ENCODE assay signal across 8 cellular contexts in the genomic region with DNA sequence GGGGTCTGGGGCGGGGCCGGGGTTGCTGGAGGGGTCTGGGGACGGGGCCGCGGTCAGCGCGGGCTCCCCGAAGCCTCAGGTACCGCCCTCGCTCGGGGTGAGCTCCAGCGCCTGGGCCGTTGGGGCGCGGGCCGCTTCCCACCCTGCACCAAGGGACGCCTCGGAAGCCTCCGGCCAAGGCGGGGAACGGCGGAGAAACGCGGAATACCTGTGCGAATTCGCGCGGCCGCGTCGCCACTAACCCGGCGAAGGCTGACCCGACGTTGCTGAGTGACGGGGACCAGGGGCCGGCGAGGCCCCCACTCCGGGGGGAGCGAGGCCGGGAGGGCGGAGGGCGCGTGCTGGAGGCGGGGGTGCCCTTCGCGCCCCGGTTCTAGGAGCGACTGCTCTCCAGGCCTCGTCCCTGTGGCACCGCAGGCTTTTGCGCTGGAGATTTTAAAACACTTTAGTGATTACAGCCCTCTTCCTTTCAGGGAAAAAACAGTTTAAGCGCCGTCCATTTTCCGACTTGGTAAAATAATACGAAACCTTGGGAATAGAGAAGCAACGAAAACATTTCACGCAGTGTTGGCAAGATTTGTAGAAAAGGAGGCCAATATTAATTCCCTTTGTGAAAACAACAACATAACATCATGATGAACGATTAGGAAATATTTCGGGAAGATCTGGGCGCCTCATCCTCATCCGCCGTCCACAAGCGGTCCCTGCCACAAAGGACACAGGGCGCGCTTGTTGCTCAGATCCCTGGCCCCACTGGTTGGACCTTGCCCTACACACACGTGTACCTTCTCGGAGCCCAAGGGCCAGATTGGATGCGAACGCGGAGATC.
DNase-seq lines count a peak whose midpoint lies in the region; ATAC-seq and TF ChIP-seq lines count a peak whose summit lies in the region.

No MANE protein-coding gene starts in this region.

- no peaks in the 10 kb centered on the region for H3K36me3 ChIP-seq in mucosa of stomach (ENCODE audit: control insufficient read depth, insufficient read depth, low read length)

- H3K9ac ChIP-seq in mucosa of stomach (ENCODE audit: low read length): peak overlapping the region; percentile 28

- no peak for ATAC-seq in HG03432 (IDR thresholded peaks at IDR 0.05; ENCODE audit: unreplicated experiment)

- no peaks in the 10 kb centered on the region for H3K9me3 ChIP-seq in mucosa of stomach (ENCODE audit: control insufficient read depth, low read length)

- peak overlapping the region; percentile 75 for H3K4me3 ChIP-seq in coronary artery
- H3K4me3 ChIP-seq in mucosa of stomach (ENCODE audit: low read length): no peak overlapping the region

- peaks cover 49% of the 10 kb centered on the region for H3K27me3 ChIP-seq in mucosa of stomach (ENCODE audit: control insufficient read depth, insufficient read depth, low read length)

- DNase-seq in EL (peak; percentile 22), NCI-H1930 (lab: John Stamatoyannopoulos, UW) (peak; percentile 62 to 68), coronary artery (ENCODE audit: low spot score) (no peak), GM03348 (ENCODE audit: low spot score) (no peak), NCI-H526 treated with DMSO at 0.1 percent for 48 hours (lab: John Stamatoyannopoulos, UW) (no peak)
- DNase-seq in activated CD4-positive, CD25-positive, alpha-beta regulatory T cell treated with anti-CD3 and anti-CD28 coated beads, Interleukin-2, amount 50 U/mL, for 72 hours: no peak

- no peak for TF ChIP-seq CTCF in coronary artery (IDR thresholded peaks at IDR 0.05)

- H3K27ac ChIP-seq in coronary artery: no peak overlapping the region

- H3K4me1 ChIP-seq in mucosa of stomach (ENCODE audit: control insufficient read depth, insufficient read depth, low read length): peaks cover 13% of the 10 kb centered on the region

Comparison
In these comparisons a context has a peak if more than half of its experiments do, and no peak if none do; other contexts are left out.
1. DNase-seq: peak in EL (single experiment) and NCI-H1930 (2 of 2); none in coronary artery (single experiment), activated CD4-positive, CD25-positive, alpha-beta regulatory T cell treated with anti-CD3 and anti-CD28 coated beads, Interleukin-2, amount 50 U/mL, for 72 hours (single experiment), GM03348 (single experiment) and NCI-H526 treated with DMSO at 0.1 percent for 48 hours (single experiment).